10 cellular contexts compared by ENCODE assay signal in genomic region chr2:241921631-241922030, GRCh38. TPM values are rescaled to one million over a fixed set of nuclear protein-coding genes. Genes with fewer than 3 reads are reported as not detected.
"Had no signal": no experiment of that assay in that cellular context is flagged by ENCODE, and none has a peak within 500 bp of the region (broad histone marks: within the 10 kb centered on the region; RNA-seq: fewer than 3 reads in every experiment).

No MANE protein-coding gene starts in this region.

RNA-seq across cellular contexts. Expression of gene RTP5, which starts 52.1 kb away (rescaled TPM):
- total RNA-seq: OCI-LY7, PC-3, PC-9, Right ventricle myocardium inferior, Right ventricle myocardium superior, RPMI7951, SJCRH30, SJSA1, SK-MEL-5 had no signal
- polyA plus RNA-seq: SK-N-SH had no signal
